1 cellular context compared by ENCODE assay signal in the genomic region with DNA sequence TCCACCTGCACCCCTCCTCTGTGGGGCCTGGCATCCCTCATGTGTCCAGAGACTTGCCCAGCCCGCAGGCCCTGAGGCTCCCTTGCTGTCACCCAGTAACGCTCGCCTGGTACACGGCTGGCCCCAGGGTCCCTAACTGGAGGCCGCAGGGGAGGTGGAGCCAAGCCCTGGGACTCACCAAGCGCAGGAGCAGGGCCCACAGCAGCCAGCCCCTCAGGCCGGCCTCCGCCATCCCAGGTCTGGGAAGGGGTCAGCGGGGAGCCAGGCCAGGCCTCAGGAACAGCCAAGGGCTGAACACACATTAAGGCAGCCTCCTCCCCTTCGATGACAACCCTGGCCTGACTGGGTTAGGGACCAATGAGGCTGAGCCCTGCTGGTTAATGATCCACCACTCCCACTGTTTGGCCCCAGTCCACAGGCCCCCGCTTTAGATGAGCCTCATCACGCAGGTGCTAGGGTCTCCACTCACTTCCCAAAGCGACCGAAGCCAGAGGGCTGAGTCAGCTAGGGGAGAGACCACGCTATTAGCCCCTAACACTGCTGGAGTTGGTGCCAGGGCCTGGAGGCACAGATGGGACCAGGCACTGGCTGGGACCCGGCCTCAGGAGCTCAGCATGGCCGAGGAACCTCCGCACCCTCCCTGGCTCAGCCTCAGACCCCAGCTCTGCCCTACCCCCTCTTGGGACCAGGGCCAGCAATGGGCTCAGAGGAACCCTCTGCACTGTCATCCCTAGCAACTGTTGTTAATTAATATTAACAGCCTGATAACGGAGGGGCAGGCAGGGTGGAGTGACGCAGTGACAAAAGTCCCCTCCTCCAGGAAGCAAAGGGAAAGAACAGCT.
A peak's percentile ranks its signal among the peaks of the same experiment; 100 is the strongest.
TF ChIP-seq lines count a peak whose summit lies in the region.

A gene with protein sequence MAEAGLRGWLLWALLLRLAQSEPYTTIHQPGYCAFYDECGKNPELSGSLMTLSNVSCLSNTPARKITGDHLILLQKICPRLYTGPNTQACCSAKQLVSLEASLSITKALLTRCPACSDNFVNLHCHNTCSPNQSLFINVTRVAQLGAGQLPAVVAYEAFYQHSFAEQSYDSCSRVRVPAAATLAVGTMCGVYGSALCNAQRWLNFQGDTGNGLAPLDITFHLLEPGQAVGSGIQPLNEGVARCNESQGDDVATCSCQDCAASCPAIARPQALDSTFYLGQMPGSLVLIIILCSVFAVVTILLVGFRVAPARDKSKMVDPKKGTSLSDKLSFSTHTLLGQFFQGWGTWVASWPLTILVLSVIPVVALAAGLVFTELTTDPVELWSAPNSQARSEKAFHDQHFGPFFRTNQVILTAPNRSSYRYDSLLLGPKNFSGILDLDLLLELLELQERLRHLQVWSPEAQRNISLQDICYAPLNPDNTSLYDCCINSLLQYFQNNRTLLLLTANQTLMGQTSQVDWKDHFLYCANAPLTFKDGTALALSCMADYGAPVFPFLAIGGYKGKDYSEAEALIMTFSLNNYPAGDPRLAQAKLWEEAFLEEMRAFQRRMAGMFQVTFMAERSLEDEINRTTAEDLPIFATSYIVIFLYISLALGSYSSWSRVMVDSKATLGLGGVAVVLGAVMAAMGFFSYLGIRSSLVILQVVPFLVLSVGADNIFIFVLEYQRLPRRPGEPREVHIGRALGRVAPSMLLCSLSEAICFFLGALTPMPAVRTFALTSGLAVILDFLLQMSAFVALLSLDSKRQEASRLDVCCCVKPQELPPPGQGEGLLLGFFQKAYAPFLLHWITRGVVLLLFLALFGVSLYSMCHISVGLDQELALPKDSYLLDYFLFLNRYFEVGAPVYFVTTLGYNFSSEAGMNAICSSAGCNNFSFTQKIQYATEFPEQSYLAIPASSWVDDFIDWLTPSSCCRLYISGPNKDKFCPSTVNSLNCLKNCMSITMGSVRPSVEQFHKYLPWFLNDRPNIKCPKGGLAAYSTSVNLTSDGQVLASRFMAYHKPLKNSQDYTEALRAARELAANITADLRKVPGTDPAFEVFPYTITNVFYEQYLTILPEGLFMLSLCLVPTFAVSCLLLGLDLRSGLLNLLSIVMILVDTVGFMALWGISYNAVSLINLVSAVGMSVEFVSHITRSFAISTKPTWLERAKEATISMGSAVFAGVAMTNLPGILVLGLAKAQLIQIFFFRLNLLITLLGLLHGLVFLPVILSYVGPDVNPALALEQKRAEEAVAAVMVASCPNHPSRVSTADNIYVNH (N-terminal part only) (minus strand): TSS at position 303 of the 842 bp plus-strand sequence. CDS start 71 bp downstream, at position 232.

TF ChIP-seq in HepG2, 621 proteins besides CTCF, POLR2A, EP300 and RAD21 (continued from another document and continues in another):
- TF ChIP-seq, protein P1, sequence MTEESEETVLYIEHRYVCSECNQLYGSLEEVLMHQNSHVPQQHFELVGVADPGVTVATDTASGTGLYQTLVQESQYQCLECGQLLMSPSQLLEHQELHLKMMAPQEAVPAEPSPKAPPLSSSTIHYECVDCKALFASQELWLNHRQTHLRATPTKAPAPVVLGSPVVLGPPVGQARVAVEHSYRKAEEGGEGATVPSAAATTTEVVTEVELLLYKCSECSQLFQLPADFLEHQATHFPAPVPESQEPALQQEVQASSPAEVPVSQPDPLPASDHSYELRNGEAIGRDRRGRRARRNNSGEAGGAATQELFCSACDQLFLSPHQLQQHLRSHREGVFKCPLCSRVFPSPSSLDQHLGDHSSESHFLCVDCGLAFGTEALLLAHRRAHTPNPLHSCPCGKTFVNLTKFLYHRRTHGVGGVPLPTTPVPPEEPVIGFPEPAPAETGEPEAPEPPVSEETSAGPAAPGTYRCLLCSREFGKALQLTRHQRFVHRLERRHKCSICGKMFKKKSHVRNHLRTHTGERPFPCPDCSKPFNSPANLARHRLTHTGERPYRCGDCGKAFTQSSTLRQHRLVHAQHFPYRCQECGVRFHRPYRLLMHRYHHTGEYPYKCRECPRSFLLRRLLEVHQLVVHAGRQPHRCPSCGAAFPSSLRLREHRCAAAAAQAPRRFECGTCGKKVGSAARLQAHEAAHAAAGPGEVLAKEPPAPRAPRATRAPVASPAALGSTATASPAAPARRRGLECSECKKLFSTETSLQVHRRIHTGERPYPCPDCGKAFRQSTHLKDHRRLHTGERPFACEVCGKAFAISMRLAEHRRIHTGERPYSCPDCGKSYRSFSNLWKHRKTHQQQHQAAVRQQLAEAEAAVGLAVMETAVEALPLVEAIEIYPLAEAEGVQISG (CRISPR knock-in tag; IDR thresholded peaks at IDR 0.05), result peak; percentile 67
- TF ChIP-seq CENPX (CRISPR knock-in tag; IDR thresholded peaks at IDR 0.05), result no peak
- TF ChIP-seq ONECUT2 (CRISPR knock-in tag; IDR thresholded peaks at IDR 0.05), result no peak
- TF ChIP-seq TBP (CRISPR knock-in tag; IDR thresholded peaks at IDR 0.05), result no peak
- peak; percentile 82 for TF ChIP-seq SP4 (CRISPR knock-in tag; IDR thresholded peaks at IDR 0.05)
- TF ChIP-seq, protein P2, sequence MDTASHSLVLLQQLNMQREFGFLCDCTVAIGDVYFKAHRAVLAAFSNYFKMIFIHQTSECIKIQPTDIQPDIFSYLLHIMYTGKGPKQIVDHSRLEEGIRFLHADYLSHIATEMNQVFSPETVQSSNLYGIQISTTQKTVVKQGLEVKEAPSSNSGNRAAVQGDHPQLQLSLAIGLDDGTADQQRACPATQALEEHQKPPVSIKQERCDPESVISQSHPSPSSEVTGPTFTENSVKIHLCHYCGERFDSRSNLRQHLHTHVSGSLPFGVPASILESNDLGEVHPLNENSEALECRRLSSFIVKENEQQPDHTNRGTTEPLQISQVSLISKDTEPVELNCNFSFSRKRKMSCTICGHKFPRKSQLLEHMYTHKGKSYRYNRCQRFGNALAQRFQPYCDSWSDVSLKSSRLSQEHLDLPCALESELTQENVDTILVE (CRISPR knock-in tag; IDR thresholded peaks at IDR 0.05), result peak; percentile 65; the same call in 1 of the 2 replicates
- peak; percentile 79; the same call in 1 of the 2 replicates for TF ChIP-seq RXRB (CRISPR knock-in tag; IDR thresholded peaks at IDR 0.05; ENCODE audit: borderline replicate concordance)
- TF ChIP-seq, protein P3, sequence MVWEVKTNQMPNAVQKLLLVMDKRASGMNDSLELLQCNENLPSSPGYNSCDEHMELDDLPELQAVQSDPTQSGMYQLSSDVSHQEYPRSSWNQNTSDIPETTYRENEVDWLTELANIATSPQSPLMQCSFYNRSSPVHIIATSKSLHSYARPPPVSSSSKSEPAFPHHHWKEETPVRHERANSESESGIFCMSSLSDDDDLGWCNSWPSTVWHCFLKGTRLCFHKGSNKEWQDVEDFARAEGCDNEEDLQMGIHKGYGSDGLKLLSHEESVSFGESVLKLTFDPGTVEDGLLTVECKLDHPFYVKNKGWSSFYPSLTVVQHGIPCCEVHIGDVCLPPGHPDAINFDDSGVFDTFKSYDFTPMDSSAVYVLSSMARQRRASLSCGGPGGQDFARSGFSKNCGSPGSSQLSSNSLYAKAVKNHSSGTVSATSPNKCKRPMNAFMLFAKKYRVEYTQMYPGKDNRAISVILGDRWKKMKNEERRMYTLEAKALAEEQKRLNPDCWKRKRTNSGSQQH (CRISPR knock-in tag; IDR thresholded peaks at IDR 0.05; ENCODE audit: low read depth), result 0 out of 2 replicates have a peak, but pooled peaks have one; percentile 46
- TF ChIP-seq, protein P4, sequence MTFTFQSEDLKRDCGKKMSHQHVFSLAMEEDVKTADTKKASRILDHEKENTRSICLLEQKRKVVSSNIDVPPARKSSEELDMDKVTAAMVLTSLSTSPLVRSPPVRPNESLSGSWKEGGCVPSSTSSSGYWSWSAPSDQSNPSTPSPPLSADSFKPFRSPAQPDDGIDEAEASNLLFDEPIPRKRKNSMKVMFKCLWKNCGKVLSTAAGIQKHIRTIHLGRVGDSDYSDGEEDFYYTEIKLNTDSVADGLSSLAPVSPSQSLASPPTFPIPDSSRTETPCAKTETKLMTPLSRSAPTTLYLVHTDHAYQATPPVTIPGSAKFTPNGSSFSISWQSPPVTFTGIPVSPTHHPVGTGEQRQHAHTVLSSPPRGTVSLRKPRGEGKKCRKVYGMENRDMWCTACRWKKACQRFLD (CRISPR knock-in tag; IDR thresholded peaks at IDR 0.05; ENCODE audit: borderline replicate concordance), result peak; percentile 96
- TF ChIP-seq, protein P5, sequence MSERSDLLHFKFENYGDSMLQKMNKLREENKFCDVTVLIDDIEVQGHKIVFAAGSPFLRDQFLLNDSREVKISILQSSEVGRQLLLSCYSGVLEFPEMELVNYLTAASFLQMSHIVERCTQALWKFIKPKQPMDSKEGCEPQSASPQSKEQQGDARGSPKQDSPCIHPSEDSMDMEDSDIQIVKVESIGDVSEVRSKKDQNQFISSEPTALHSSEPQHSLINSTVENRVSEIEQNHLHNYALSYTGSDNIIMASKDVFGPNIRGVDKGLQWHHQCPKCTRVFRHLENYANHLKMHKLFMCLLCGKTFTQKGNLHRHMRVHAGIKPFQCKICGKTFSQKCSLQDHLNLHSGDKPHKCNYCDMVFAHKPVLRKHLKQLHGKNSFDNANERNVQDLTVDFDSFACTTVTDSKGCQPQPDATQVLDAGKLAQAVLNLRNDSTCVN (CRISPR knock-in tag; IDR thresholded peaks at IDR 0.05; ENCODE audit: borderline replicate concordance), result peak; percentile 74
- peak; percentile 92 for TF ChIP-seq SAP130 (CRISPR knock-in tag; IDR thresholded peaks at IDR 0.05; ENCODE audit: low read depth)
- no peak for TF ChIP-seq PHB2 (IDR thresholded peaks at IDR 0.05; ENCODE audit: partially characterized antibody)
- TF ChIP-seq NCOR1 (IDR thresholded peaks at IDR 0.05; ENCODE audit: borderline replicate concordance, low read length), result peak; percentile 20; the same call in 1 of the 2 replicates
- TF ChIP-seq, protein P6, sequence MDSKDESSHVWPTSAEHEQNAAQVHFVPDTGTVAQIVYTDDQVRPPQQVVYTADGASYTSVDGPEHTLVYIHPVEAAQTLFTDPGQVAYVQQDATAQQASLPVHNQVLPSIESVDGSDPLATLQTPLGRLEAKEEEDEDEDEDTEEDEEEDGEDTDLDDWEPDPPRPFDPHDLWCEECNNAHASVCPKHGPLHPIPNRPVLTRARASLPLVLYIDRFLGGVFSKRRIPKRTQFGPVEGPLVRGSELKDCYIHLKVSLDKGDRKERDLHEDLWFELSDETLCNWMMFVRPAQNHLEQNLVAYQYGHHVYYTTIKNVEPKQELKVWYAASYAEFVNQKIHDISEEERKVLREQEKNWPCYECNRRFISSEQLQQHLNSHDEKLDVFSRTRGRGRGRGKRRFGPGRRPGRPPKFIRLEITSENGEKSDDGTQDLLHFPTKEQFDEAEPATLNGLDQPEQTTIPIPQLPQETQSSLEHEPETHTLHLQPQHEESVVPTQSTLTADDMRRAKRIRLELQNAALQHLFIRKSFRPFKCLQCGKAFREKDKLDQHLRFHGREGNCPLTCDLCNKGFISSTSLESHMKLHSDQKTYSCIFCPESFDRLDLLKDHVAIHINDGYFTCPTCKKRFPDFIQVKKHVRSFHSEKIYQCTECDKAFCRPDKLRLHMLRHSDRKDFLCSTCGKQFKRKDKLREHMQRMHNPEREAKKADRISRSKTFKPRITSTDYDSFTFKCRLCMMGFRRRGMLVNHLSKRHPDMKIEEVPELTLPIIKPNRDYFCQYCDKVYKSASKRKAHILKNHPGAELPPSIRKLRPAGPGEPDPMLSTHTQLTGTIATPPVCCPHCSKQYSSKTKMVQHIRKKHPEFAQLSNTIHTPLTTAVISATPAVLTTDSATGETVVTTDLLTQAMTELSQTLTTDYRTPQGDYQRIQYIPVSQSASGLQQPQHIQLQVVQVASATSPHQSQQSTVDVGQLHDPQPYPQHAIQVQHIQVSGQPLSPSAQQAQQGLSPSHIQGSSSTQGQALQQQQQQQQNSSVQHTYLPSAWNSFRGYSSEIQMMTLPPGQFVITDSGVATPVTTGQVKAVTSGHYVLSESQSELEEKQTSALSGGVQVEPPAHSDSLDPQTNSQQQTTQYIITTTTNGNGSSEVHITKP (CRISPR knock-in tag; IDR thresholded peaks at IDR 0.05; ENCODE audit: low read depth), result peak; percentile 75; the same call in 1 of the 2 replicates
- TF ChIP-seq, protein P7, sequence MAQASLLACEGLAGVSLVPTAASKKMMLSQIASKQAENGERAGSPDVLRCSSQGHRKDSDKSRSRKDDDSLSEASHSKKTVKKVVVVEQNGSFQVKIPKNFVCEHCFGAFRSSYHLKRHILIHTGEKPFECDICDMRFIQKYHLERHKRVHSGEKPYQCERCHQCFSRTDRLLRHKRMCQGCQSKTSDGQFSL (CRISPR knock-in tag; IDR thresholded peaks at IDR 0.05), result no peak
- TF ChIP-seq ZNF569 (CRISPR knock-in tag; IDR thresholded peaks at IDR 0.05; ENCODE audit: borderline replicate concordance), result no peak
- TF ChIP-seq ZNF34 (CRISPR knock-in tag; IDR thresholded peaks at IDR 0.05; ENCODE audit: borderline replicate concordance), result no peak; the same call in 1 of the 2 replicates
- TF ChIP-seq, protein P8, sequence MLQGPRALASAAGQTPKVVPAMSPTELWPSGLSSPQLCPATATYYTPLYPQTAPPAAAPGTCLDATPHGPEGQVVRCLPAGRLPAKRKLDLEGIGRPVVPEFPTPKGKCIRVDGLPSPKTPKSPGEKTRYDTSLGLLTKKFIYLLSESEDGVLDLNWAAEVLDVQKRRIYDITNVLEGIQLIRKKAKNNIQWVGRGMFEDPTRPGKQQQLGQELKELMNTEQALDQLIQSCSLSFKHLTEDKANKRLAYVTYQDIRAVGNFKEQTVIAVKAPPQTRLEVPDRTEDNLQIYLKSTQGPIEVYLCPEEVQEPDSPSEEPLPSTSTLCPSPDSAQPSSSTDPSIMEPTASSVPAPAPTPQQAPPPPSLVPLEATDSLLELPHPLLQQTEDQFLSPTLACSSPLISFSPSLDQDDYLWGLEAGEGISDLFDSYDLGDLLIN (CRISPR knock-in tag; IDR thresholded peaks at IDR 0.05; ENCODE audit: borderline replicate concordance), result no peak
- TF ChIP-seq, protein P9, sequence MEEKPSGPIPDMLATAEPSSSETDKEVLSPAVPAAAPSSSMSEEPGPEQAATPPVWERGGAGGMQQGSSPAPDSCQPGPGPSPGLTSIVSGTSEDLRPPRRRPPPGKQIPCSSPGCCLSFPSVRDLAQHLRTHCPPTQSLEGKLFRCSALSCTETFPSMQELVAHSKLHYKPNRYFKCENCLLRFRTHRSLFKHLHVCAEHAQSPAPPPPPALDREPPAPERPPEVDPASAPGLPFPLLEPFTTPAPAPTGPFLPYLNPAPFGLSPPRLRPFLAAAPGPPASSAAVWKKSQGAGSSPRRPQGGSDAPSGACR (CRISPR knock-in tag; IDR thresholded peaks at IDR 0.05), result no peak
- TF ChIP-seq ZNF678 (CRISPR knock-in tag; IDR thresholded peaks at IDR 0.05), result peak; percentile 81
- TF ChIP-seq, protein P10, sequence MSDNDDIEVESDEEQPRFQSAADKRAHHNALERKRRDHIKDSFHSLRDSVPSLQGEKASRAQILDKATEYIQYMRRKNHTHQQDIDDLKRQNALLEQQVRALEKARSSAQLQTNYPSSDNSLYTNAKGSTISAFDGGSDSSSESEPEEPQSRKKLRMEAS (IDR thresholded peaks at IDR 0.05), result peak; percentile 72
- peak; percentile 89; the same call in 1 of the 2 replicates for TF ChIP-seq KLF11 (CRISPR knock-in tag; IDR thresholded peaks at IDR 0.05)
- TF ChIP-seq HNF4G (IDR thresholded peaks at IDR 0.05; ENCODE audit: borderline replicate concordance, low read depth, low read length), result no peak
- no peak for TF ChIP-seq HNF4G (CRISPR knock-in tag; IDR thresholded peaks at IDR 0.05; ENCODE audit: borderline replicate concordance, low read depth)
- TF ChIP-seq GTF3A (CRISPR knock-in tag; conservative IDR thresholded peaks at IDR 0.05), result no peak
- TF ChIP-seq MED8 (CRISPR knock-in tag; IDR thresholded peaks at IDR 0.05; ENCODE audit: insufficient replicate concordance), result peak; percentile 60
- peak; percentile 80; the same call in 1 of the 2 replicates for TF ChIP-seq ARNTL (CRISPR knock-in tag; IDR thresholded peaks at IDR 0.05)
- no peak for TF ChIP-seq ATM (IDR thresholded peaks at IDR 0.05; ENCODE audit: borderline replicate concordance)
- TF ChIP-seq ZNF562 (CRISPR knock-in tag; IDR thresholded peaks at IDR 0.05; ENCODE audit: borderline replicate concordance), result no peak
- TF ChIP-seq HNRNPL (IDR thresholded peaks at IDR 0.05; ENCODE audit: low read depth, low read length), result peak; percentile 62; the same call in 1 of the 2 replicates
- TF ChIP-seq ZNF747 (CRISPR knock-in tag; IDR thresholded peaks at IDR 0.05; ENCODE audit: borderline replicate concordance), result no peak; the same call in 1 of the 2 replicates
